ENCODE assay signal across 27 cellular contexts in the genomic region with DNA sequence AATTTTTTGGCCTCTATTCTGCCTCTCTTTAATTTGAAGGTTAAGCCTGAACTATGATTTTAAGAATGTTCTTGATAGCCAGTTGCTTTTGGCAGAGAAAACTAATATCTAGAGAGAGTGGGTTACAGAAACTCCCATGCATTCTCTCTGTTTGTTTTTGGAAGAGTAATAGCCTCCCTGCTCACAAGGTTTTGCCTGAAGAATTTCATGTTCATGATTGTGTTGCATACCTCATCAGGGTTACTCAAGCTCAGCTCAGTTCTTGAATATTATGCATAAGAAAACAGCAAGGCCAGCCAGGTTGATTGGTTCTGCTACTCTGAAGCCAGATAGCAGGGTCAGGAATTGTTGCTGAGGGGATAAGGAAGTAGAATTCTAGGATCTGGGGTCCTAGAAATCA.
A peak's percentile ranks its signal among the peaks of the same experiment; 100 is the strongest.
DNase-seq lines count a peak whose midpoint lies in the region; ATAC-seq and TF ChIP-seq lines count a peak whose summit lies in the region.
"Had no signal": no experiment of that assay in that cellular context is flagged by ENCODE, and none has a peak within 500 bp of the region (broad histone marks: within the 10 kb centered on the region; RNA-seq: fewer than 3 reads in every experiment).

No MANE protein-coding gene starts in this region.

- no peak for TF ChIP-seq POLR2A in thyroid gland (IDR thresholded peaks at IDR 0.05)

- intact Hi-C loops in left ventricle myocardium superior (cut with micrococcal nuclease) = no loop called here
- intact Hi-C loops in cardiac septum (cut with DNase I) = no loop called here
- intact Hi-C loops in thyroid gland (cut with DNase I) = no loop called here

- no peak overlapping the region for H3K4me3 ChIP-seq in epithelial cell of proximal tubule (ENCODE audit: low read depth, low read length)
- no peak overlapping the region for H3K4me3 ChIP-seq in thyroid gland (replicated peaks in 1 of 3)
- H3K4me3 ChIP-seq: heart left ventricle, prostate gland, transverse colon had no signal

- H3K27ac ChIP-seq in thyroid gland = peak overlapping the region in 1 of 3 donors; percentile 56
- H3K27ac ChIP-seq: heart left ventricle, prostate gland, transverse colon had no signal

- TF ChIP-seq CTCF in epithelial cell of proximal tubule (conservative IDR thresholded peaks at IDR 0.05; ENCODE audit: low read depth, low read length) (no peak), thyroid gland (IDR thresholded peaks at IDR 0.05) (no peak)

- ATAC-seq in left ventricle myocardium superior (peak; percentile 24), HG03432 (IDR thresholded peaks at IDR 0.05; ENCODE audit: unreplicated experiment) (no peak), HG02970 (IDR thresholded peaks at IDR 0.05; ENCODE audit: low FRiP score, unreplicated experiment) (no peak), HG03442 (IDR thresholded peaks at IDR 0.05; ENCODE audit: unreplicated experiment) (no peak)
- ATAC-seq: activated T-cell treated with anti-CD3 and anti-CD28 coated beads, Interleukin-2, amount 50 U/mL, for 72 hours; stimulated activated naive CD8-positive, alpha-beta T cell treated with anti-CD3 and anti-CD28 coated beads, Interleukin-15, amount 100 ng/mL, for 72 hours had no signal

- no peaks in the 10 kb centered on the region for H3K9me3 ChIP-seq in thyroid gland
- H3K9me3 ChIP-seq: heart left ventricle, prostate gland, transverse colon had no signal

- no peaks in the 10 kb centered on the region for H3K27me3 ChIP-seq in thyroid gland
- H3K27me3 ChIP-seq: heart left ventricle, transverse colon had no signal

- H3K36me3 ChIP-seq in thyroid gland = no peaks in the 10 kb centered on the region
- H3K36me3 ChIP-seq: heart left ventricle, prostate gland, transverse colon had no signal

- DNase-seq in left ventricle myocardium superior = no peak
- no peak for DNase-seq in cardiac septum (ENCODE audit: low spot score)
- peak; percentile 31 for DNase-seq in epithelial cell of proximal tubule (ENCODE audit: low read depth)
- DNase-seq in left kidney (ENCODE audit: low read depth, low spot score) = peak; percentile 51
- DNase-seq in thyroid gland = peak; percentile 5 to 12
- DNase-seq: activated CD4-positive, CD25-positive, alpha-beta regulatory T cell; activated naive CD4-positive, alpha-beta T cell treated with Interleukin-2 at 50 U/mL for 16 hours; activated T-cell treated with anti-CD3 and anti-CD28 coated beads, Interleukin-2, amount 50 U/mL, for 72 hours; CD8-positive, alpha-beta memory T cell; central memory CD4-positive, alpha-beta T cell; dermis blood vessel endothelial cell; DMS 273 treated with DMSO at 0.1 percent for 48 hours; EL; H7; heart left ventricle; Karpas-422; mesenchymal stem cell; NCI-H1436; NCI-H774; small intestine; stimulated activated naive CD8-positive, alpha-beta T cell treated with anti-CD3 and anti-CD28 coated beads, Interleukin-15, amount 100 ng/mL, for 72 hours; T-helper 1 cell; transverse colon had no signal

- H3K4me1 ChIP-seq in thyroid gland = peaks cover 8 to 14% of the 10 kb centered on the region in 2 donors
- H3K4me1 ChIP-seq: prostate gland, transverse colon had no signal

Comparison
In these comparisons a context has a peak if more than half of its experiments do, and no peak if none do; other contexts are left out.
1. DNase-seq: peak in epithelial cell of proximal tubule (single experiment), left kidney (single experiment) and thyroid gland (2 of 2); none in left ventricle myocardium superior (single experiment) and cardiac septum (single experiment).